ENCODE assay signal across 8 cellular contexts in genomic region chrX:48695524-48695875, GRCh38. TPM values are rescaled to one million over a fixed set of nuclear protein-coding genes. Genes with fewer than 3 reads are reported as not detected.
DNase-seq lines count a peak whose midpoint lies in the region; ATAC-seq, FAIRE-seq and TF ChIP-seq lines count a peak whose summit lies in the region.

No MANE protein-coding gene starts in this region.

- POLR2A ChIA-PET in Panc1 (lab: Charles Lee) = no interaction called here

- in situ Hi-C loops in Panc1 (cut with HindIII; ENCODE audit: low pct_unique_long_range_greater_than_20kb, low sequenced_read_pairs) = no loop called here

- TF ChIP-seq CTCF in GM06990 (IDR thresholded peaks at IDR 0.05; ENCODE audit: insufficient read depth, low read length, poor library complexity, severe bottlenecking) (no peak), Panc1 (IDR thresholded peaks at IDR 0.05) (no peak), endothelial cell (IDR thresholded peaks at IDR 0.05; ENCODE audit: unreplicated experiment) (no peak), prostate gland (IDR thresholded peaks at IDR 0.05) (no peak), D721Med (IDR thresholded peaks at IDR 0.05; ENCODE audit: insufficient read depth, missing control alignments) (no peak)

- H3K36me3 Mint-ChIP-seq in endothelial cell (ENCODE audit: low read depth, unreplicated experiment) = peaks cover 4% of the 10 kb centered on the region

- peaks cover 8% of the 10 kb centered on the region for H3K4me1 ChIP-seq in Panc1 (ENCODE audit: control insufficient read depth, insufficient read depth, low read length)
- H3K4me1 ChIP-seq in prostate gland (replicated peaks) = no peaks in the 10 kb centered on the region

- 18% methylated on average over 12 of the region's 14 CpGs for WGBS in prostate gland

- no peak for DNase-seq in GM06990 (ENCODE audit: extremely low read depth, insufficient read length)
- no peak for DNase-seq in Panc1 (ENCODE audit: low read depth, low spot score)
- no peak for DNase-seq in endothelial cell (ENCODE audit: low spot score)
- no peak for DNase-seq in prostate gland (ENCODE audit: low spot score)
- no peak for DNase-seq in NCI-H2081 (lab: John Stamatoyannopoulos, UW)
- no peak for DNase-seq in SK-N-DZ (ENCODE audit: low spot score)
- DNase-seq in NCI-H1105 treated with DMSO at 0.1 percent for 48 hours (lab: John Stamatoyannopoulos, UW) = no peak
- no peak for DNase-seq in D721Med (ENCODE audit: insufficient read length, low spot score)

- no peaks in the 10 kb centered on the region; the same call in none of the 2 replicates for H3K36me3 ChIP-seq in GM06990 (ENCODE audit: control insufficient read depth, insufficient read depth, low read length)
- no peaks in the 10 kb centered on the region for H3K36me3 ChIP-seq in Panc1 (ENCODE audit: control insufficient read depth, insufficient read depth, low read length)
- H3K36me3 ChIP-seq in prostate gland = no peaks in the 10 kb centered on the region

- H3K4me1 Mint-ChIP-seq in endothelial cell (ENCODE audit: unreplicated experiment) = peaks cover 15% of the 10 kb centered on the region

- H3K27me3 ChIP-seq in GM06990 (replicated peaks; ENCODE audit: control insufficient read depth, insufficient read depth, low read length) = no peaks in the 10 kb centered on the region
- no peaks in the 10 kb centered on the region for H3K27me3 ChIP-seq in Panc1 (ENCODE audit: control insufficient read depth, insufficient read depth, low read length)
- H3K27me3 ChIP-seq in prostate gland (replicated peaks; ENCODE audit: insufficient read depth) = no peaks in the 10 kb centered on the region

- ATAC-seq in Panc1 = no peak

- no peak overlapping the region for H3K27ac ChIP-seq in Panc1 (ENCODE audit: low read length)
- peak overlapping the region; percentile 83 to 86 for H3K27ac ChIP-seq in prostate gland

- peaks cover 5% of the 10 kb centered on the region for H3K27me3 Mint-ChIP-seq in endothelial cell (ENCODE audit: unreplicated experiment)

- BruUV-seq in Panc1 (replicated peaks; lab: Mats Ljungman, UMichigan) = no TSS peak

- H3K4me3 ChIP-seq in GM06990 (replicated peaks; ENCODE audit: low read depth, low read length) (peak overlapping the region; percentile 60; the same call in 1 of the 2 replicates), Panc1 (ENCODE audit: low read depth in 2 of 2, low read length in 2 of 2) (peak overlapping the region; percentile 72 to 85), prostate gland (no peak overlapping the region)

- intact Hi-C loops in Panc1 (cut with micrococcal nuclease; ENCODE audit: unreplicated experiment) = no loop called here
- intact Hi-C loops in prostate gland (cut with DNase I) = loop anchor here (10.0 kb wide), 1 partner anchor 109 kb away; the partner anchor contains the start of gene HDAC6

- CTCF ChIA-PET in Panc1 (lab: Charles Lee) = no interaction called here

- no peak for FAIRE-seq in D721Med (lab: Jason Lieb, UNC)

- TF ChIP-seq POLR2A in prostate gland (IDR thresholded peaks at IDR 0.05) = no peak

- peak overlapping the region; percentile 93 for H3K4me3 Mint-ChIP-seq in endothelial cell (ENCODE audit: unreplicated experiment)

- H3K9me3 Mint-ChIP-seq in endothelial cell (ENCODE audit: unreplicated experiment) = no peaks in the 10 kb centered on the region

- H3K27ac Mint-ChIP-seq in endothelial cell (ENCODE audit: unreplicated experiment) = peak overlapping the region; percentile 81

- H3K9me3 ChIP-seq in Panc1 (ENCODE audit: control insufficient read depth, insufficient read depth, low read depth, low read length) (no peaks in the 10 kb centered on the region), prostate gland (no peaks in the 10 kb centered on the region)

RNA-seq across cellular contexts. Expression of gene SUV39H1, which starts 1.0 kb away (rescaled TPM):
- total RNA-seq in Panc1 (2021; ENCODE audit: unreplicated experiment) (25.6 TPM), endothelial cell (ENCODE audit: unreplicated experiment) (6.8 TPM), prostate gland (1 to 10 TPM; 7.4 to 9.1 TPM)
- polyA plus RNA-seq in Panc1 (2012; ENCODE audit: insufficient read length) = 14.3 TPM
- polyA plus RNA-seq in SK-N-DZ (2014; cell fraction: cytosol; rRNA removed) = 13.6 and 14.9 TPM in 2 replicates
- polyA plus RNA-seq in SK-N-DZ (2014; cell fraction: nucleus; rRNA removed) = 16.3 and 17.2 TPM in 2 replicates

RNA-seq across cellular contexts. Expression of gene WAS, which starts 11.9 kb away (rescaled TPM):
- total RNA-seq in Panc1 (2021; ENCODE audit: unreplicated experiment) (0.82 TPM), endothelial cell (ENCODE audit: unreplicated experiment) (2.7 TPM), prostate gland (10 to 100 TPM in 1 of 2 donors, 1 to 10 TPM in 1; 2.5 to 10.5 TPM)
- 1.3 TPM for polyA plus RNA-seq in Panc1 (2012; ENCODE audit: insufficient read length)
- 0.08 and 1.6 TPM in 2 replicates for polyA plus RNA-seq in SK-N-DZ (2014; cell fraction: cytosol; rRNA removed)
- 0.25 and 1.0 TPM in 2 replicates for polyA plus RNA-seq in SK-N-DZ (2014; cell fraction: nucleus; rRNA removed)

Comparison
In these comparisons a context has a peak if more than half of its experiments do, and no peak if none do; other contexts are left out.
1. H3K4me3 ChIP-seq: peak in GM06990 (single experiment) and Panc1 (2 of 2); none in prostate gland (0 of 2).